ENCODE assay signal across 6 cellular contexts in the genomic region with DNA sequence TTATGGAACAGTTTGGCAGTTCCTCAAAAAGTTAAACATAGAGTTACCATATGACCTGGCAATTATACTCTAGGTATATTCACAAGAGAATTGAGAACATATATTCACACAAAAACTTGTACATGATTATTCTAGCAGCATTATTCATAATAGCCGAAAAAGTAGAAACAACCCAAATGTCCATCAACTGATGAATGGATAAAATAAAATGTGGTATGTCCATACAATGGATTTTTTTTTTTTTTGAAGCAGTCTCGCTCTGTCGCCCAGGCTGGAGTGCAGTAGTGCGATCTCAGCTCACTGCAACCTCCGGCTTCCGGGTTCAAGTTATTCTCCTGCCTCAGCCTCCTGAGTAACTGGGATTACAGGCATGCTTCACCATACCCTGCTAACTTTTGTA. TPM values are rescaled to one million over a fixed set of nuclear protein-coding genes. Genes with fewer than 3 reads are reported as not detected.
DNase-seq lines count a peak whose midpoint lies in the region; ATAC-seq and TF ChIP-seq lines count a peak whose summit lies in the region.
"Not testable (repeated sequence)": the region's sequence is repeated elsewhere in the genome, so short reads cannot be mapped to it uniquely, and the experiment has no call there.

No MANE protein-coding gene starts in this region.

- not testable (repeated sequence) for H3K4me2 ChIP-seq in neural progenitor cell

- H3K4me1 ChIP-seq in HEK293 (ENCODE audit: control insufficient read depth, insufficient read depth, low read length); colonic mucosa; neural progenitor cell: not testable (repeated sequence)

- H3K9me3 ChIP-seq in HEK293 (ENCODE audit: control insufficient read depth, insufficient read depth, low read depth, low read length); colonic mucosa; neural progenitor cell (ENCODE audit: low read depth): not testable (repeated sequence)

- H3K27me3 ChIP-seq in colonic mucosa, neural progenitor cell: not testable (repeated sequence)

- not testable (repeated sequence) for H3K27me3 Mint-ChIP-seq in neural progenitor cell (ENCODE audit: insufficient read depth, low read depth)

- H3F3A ChIP-seq in neural progenitor cell (ENCODE audit: low read depth), result not testable (repeated sequence)

- H3K27ac ChIP-seq in 22Rv1, result peak overlapping the region; percentile 15; the same call in 1 of the 2 replicates
- H3K27ac ChIP-seq in HEK293 (ENCODE audit: extremely low read depth, low read depth, low read length); neural progenitor cell: not testable (repeated sequence)
- H3K27ac ChIP-seq in VCaP, result peak overlapping the region; percentile 41
- peak overlapping the region; percentile 10 for H3K27ac ChIP-seq in colonic mucosa

- CTCF ChIA-PET in HEK293 (lab: Yijun Ruan, JAX), result interaction anchor here (0.6 kb wide), 1 partner anchor 98 kb away, joined by 3 read pairs; no protein-coding TSS in a partner anchor

- H3K9ac ChIP-seq in colonic mucosa (ENCODE audit: low read depth in 2 of 2, low read length in 2 of 2); neural progenitor cell: not testable (repeated sequence)

- not testable (repeated sequence) for H4K20me1 ChIP-seq in neural progenitor cell (ENCODE audit: low read depth)

- H3K4me1 Mint-ChIP-seq in neural progenitor cell, result not testable (repeated sequence)

- not testable (repeated sequence) for H3K9me3 Mint-ChIP-seq in neural progenitor cell

- intact Hi-C loops in colonic mucosa (cut with DNase I), result not testable (repeated sequence)

- ATAC-seq in SK-N-SH treated with all-trans-retinoic acid at 6 μM for 48 hours, result not testable (repeated sequence)

- H3K79me2 ChIP-seq in neural progenitor cell (ENCODE audit: low read depth), result not testable (repeated sequence)

- not testable (repeated sequence) for H3K36me3 ChIP-seq in HEK293 (ENCODE audit: control insufficient read depth in 2 of 2, insufficient read depth in 1 of 2, low read length in 2 of 2); colonic mucosa; neural progenitor cell

- POLR2A ChIA-PET in HEK293 (lab: Yijun Ruan, JAX), result not testable (repeated sequence)

- not testable (repeated sequence) for H3K4me3 ChIP-seq in HEK293 (ENCODE audit: low read depth, low read length); colonic mucosa; neural progenitor cell

- H3K27ac Mint-ChIP-seq in neural progenitor cell, result peak overlapping the region; percentile 64

- not testable (repeated sequence) for H2AFZ ChIP-seq in neural progenitor cell (replicated peaks)

- not testable (repeated sequence) for H3K4me3 Mint-ChIP-seq in neural progenitor cell

- not testable (repeated sequence) for DNase-seq in colonic mucosa; neural progenitor cell (ENCODE audit: low spot score)

- not testable (repeated sequence) for TF ChIP-seq CTCF in 22Rv1 (IDR thresholded peaks at IDR 0.05); HEK293 (tag by site-specific recombination; IDR thresholded peaks at IDR 0.05); VCaP (conservative IDR thresholded peaks at IDR 0.05); colonic mucosa (IDR thresholded peaks at IDR 0.05); neural progenitor cell (IDR thresholded peaks at IDR 0.05)

- not testable (repeated sequence) for H3K36me3 Mint-ChIP-seq in neural progenitor cell

TF ChIP-seq in HEK293, 187 proteins besides CTCF, POLR2A, EP300 and RAD21:
- TF ChIP-seq ZNF10 (tag by site-specific recombination; IDR thresholded peaks at IDR 0.05), result peak; percentile 87

TF ChIP-seq in SK-N-SH treated with all-trans-retinoic acid at 6 μM for 48 hours, 23 proteins besides CTCF, POLR2A, EP300 and RAD21:
- TF ChIP-seq ZNF8 (CRISPR knock-in tag; IDR thresholded peaks at IDR 0.05), result peak; percentile 80

RNA-seq across cellular contexts. Expression of gene ELAPOR1, which starts 28.8 kb away (rescaled TPM):
- total RNA-seq in colonic mucosa (100 to 1,000 TPM; 110 to 163 TPM), neural progenitor cell (ENCODE audit: low replicate concordance) (1.5 and 2.0 TPM in 2 replicates)

RNA-seq across cellular contexts. Expression of gene TMEM167B, which starts 52.2 kb away (rescaled TPM):
- total RNA-seq in colonic mucosa (10 to 100 TPM; 26.0 to 53.6 TPM), neural progenitor cell (ENCODE audit: low replicate concordance) (18.5 and 22.1 TPM in 2 replicates)

Comparison
In these comparisons a context has a peak if more than half of its experiments do, and no peak if none do; other contexts are left out.
1. RNA of gene ELAPOR1, which starts 28.8 kb away (total RNA-seq): 110 to 163 TPM in colonic mucosa; 1.5 to 2.0 TPM in neural progenitor cell; every median in the first group is over 10 times any median in the second.